ENCODE assay signal across 24 cellular contexts in the genomic region with DNA sequence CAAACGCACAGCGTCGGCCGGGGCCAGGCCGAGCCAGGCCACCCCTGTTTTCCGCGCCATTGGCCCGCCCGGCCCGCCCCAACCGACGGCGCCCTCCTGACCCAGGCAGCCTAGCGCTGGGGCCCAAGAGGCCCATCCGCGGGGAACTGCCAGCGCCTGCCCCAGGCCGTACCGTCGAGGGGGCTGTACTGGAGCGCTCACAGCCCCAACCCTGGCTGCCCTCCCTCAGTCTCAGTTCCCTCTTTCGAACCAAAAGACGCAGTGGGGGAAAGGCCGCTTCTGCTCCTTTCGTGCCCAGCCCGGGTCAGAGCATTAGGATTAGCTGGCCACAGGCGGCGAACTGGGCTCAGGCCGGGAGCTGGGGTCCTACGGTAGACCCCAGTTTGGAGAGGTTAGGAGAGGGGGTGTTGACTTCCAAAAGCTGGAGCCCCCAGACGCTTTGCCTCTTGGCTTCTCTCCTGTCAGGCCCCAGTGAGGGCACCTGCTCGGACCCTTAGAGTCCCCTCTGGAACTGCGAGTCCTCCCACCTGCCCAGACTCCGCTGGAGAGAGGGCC. TPM values are rescaled to one million over a fixed set of nuclear protein-coding genes. Genes with fewer than 3 reads are reported as not detected.
DNase-seq lines count a peak whose midpoint lies in the region; ATAC-seq and TF ChIP-seq lines count a peak whose summit lies in the region.
"Had no signal": no experiment of that assay in that cellular context is flagged by ENCODE, and none has a peak within 500 bp of the region (broad histone marks: within the 10 kb centered on the region; RNA-seq: fewer than 3 reads in every experiment).

No MANE protein-coding gene starts in this region.

- DNase-seq in NCI-H1105 treated with DMSO at 0.1 percent for 48 hours (lab: John Stamatoyannopoulos, UW) (peak; percentile 45), NCI-H1105 (lab: John Stamatoyannopoulos, UW) (no peak), GM10248 (ENCODE audit: extremely low spot score) (peak; percentile 10), ecto neural progenitor cell (ENCODE audit: low spot score) (peak; percentile 60), osteocyte (ENCODE audit: extremely low spot score, unreplicated experiment) (peak; percentile 68), substantia nigra (lab: John Stamatoyannopoulos, UW) (no peak), NCI-H187 treated with DMSO at 0.1 percent for 48 hours (lab: John Stamatoyannopoulos, UW) (no peak)
- DNase-seq: activated CD4-positive, alpha-beta T cell treated with anti-CD3 and anti-CD28 coated beads for 48 hours; activated CD8-positive, alpha-beta memory T cell treated with anti-CD3 and anti-CD28 coated beads, Interleukin-2, amount 50 U/mL, for 4 hours; amniotic stem cell; CD4-positive, CD25-positive, alpha-beta regulatory T cell; effector memory CD4-positive, alpha-beta T cell; glutamatergic neuron; H9; IMR-90; MM.1S; naive thymus-derived CD4-positive, alpha-beta T cell; spleen; testis had no signal

- H3K4me1 Mint-ChIP-seq in osteocyte (ENCODE audit: unreplicated experiment): peaks cover 22% of the 10 kb centered on the region
- H3K4me1 Mint-ChIP-seq: memory B cell had no signal

- H3K4me3 Mint-ChIP-seq in osteocyte (ENCODE audit: unreplicated experiment): no peak overlapping the region
- H3K4me3 Mint-ChIP-seq: CD4-positive, CD25-positive, alpha-beta regulatory T cell; H9; memory B cell had no signal

- ATAC-seq in GM21390 (IDR thresholded peaks at IDR 0.05; ENCODE audit: unreplicated experiment): no peak
- ATAC-seq: naive thymus-derived CD4-positive, alpha-beta T cell had no signal

- H3K27ac Mint-ChIP-seq in osteocyte (ENCODE audit: unreplicated experiment): no peak overlapping the region
- H3K27ac Mint-ChIP-seq: CD4-positive, CD25-positive, alpha-beta regulatory T cell; H9; memory B cell; naive thymus-derived CD4-positive, alpha-beta T cell had no signal

- TF ChIP-seq CTCF in GM10248 (IDR thresholded peaks at IDR 0.05; ENCODE audit: control extremely low read depth, extremely low read depth, low read depth, missing control alignments) (no peak), osteocyte (IDR thresholded peaks at IDR 0.05) (no peak)

- POLR2A ChIA-PET in GM10248 (lab: Yijun Ruan, JAX): no interaction called here

- H3K27ac ChIP-seq in substantia nigra (ENCODE audit: low read depth, low read length, poor library complexity, severe bottlenecking): no peak overlapping the region
- H3K27ac ChIP-seq: prostate gland, spleen, testis had no signal

- CTCF ChIA-PET in GM10248 (lab: Yijun Ruan, JAX): no interaction called here

- H3K9me3 Mint-ChIP-seq in osteocyte (ENCODE audit: unreplicated experiment): no peaks in the 10 kb centered on the region
- H3K9me3 Mint-ChIP-seq: memory B cell had no signal

- peaks cover 76% of the 10 kb centered on the region for H3K27me3 Mint-ChIP-seq in osteocyte (ENCODE audit: unreplicated experiment)

- no peaks in the 10 kb centered on the region for H3K36me3 Mint-ChIP-seq in osteocyte (ENCODE audit: unreplicated experiment)
- H3K36me3 Mint-ChIP-seq: memory B cell; naive thymus-derived CD4-positive, alpha-beta T cell had no signal

RNA-seq across cellular contexts. Expression of a gene that starts 1.9 kb away (rescaled TPM):
- total RNA-seq in osteocyte: not detected in 2 replicates
- total RNA-seq: CD4-positive, CD25-positive, alpha-beta regulatory T cell; fibroblast of lung; H9; IMR-90; naive thymus-derived CD4-positive, alpha-beta T cell; prostate gland; RPMI7951; spleen had no signal

Comparison
In these comparisons a context has a peak if more than half of its experiments do, and no peak if none do; other contexts are left out.
1. DNase-seq: peak in NCI-H1105 treated with DMSO at 0.1 percent for 48 hours (single experiment), GM10248 (single experiment), ecto neural progenitor cell (single experiment) and osteocyte (single experiment); none in NCI-H1105 (single experiment), substantia nigra (0 of 49) and NCI-H187 treated with DMSO at 0.1 percent for 48 hours (single experiment).